ENCODE assay signal across 12 cellular contexts in genomic region chr6:2795162-2795561, GRCh38. TPM values are rescaled to one million over a fixed set of nuclear protein-coding genes. Genes with fewer than 3 reads are reported as not detected.
A peak's percentile ranks its signal among the peaks of the same experiment; 100 is the strongest.
DNase-seq lines count a peak whose midpoint lies in the region; ATAC-seq and TF ChIP-seq lines count a peak whose summit lies in the region.
"Had no signal": no experiment of that assay in that cellular context is flagged by ENCODE, and none has a peak within 500 bp of the region (broad histone marks: within the 10 kb centered on the region; RNA-seq: fewer than 3 reads in every experiment).

No MANE protein-coding gene starts in this region.

- H3K4me3 ChIP-seq in HCT116 (replicated peaks in 1 of 2; ENCODE audit: low read depth in 1 of 2, low read length in 2 of 2) = no peak overlapping the region
- H3K4me3 ChIP-seq in body of pancreas = no peak overlapping the region
- no peak overlapping the region for H3K4me3 ChIP-seq in lower lobe of right lung
- H3K4me3 ChIP-seq in upper lobe of left lung = no peak overlapping the region
- H3K4me3 ChIP-seq: A549 had no signal

- WGBS in body of pancreas, 2 donors = 55 to 60% methylated on average over 2 of the region's 2 CpGs
- WGBS in upper lobe of left lung, 2 donors = 70 to 72% methylated on average over 2 of the region's 2 CpGs

- POLR2A ChIA-PET in HCT116 (lab: Charles Lee) = no interaction called here

- ATAC-seq in HCT116 (no peak), body of pancreas (no peak), lower lobe of right lung (no peak), upper lobe of left lung (ENCODE audit: low FRiP score in 2 of 2) (no peak), HG03521 (IDR thresholded peaks at IDR 0.05; ENCODE audit: unreplicated experiment) (no peak)
- ATAC-seq: A549 had no signal

- intact Hi-C loops in HCT116 (cut with micrococcal nuclease) (no loop called here), body of pancreas (cut with DNase I) (no loop called here), lower lobe of right lung (cut with DNase I) (loop anchor here (10.0 kb wide), 1 partner anchor 50 kb away; the partner anchor contains the start of gene SERPINB1)

- TF ChIP-seq EP300 in upper lobe of left lung (IDR thresholded peaks at IDR 0.05) = no peak

- H4K20me1 ChIP-seq in HCT116 (ENCODE audit: insufficient read depth) = no peaks in the 10 kb centered on the region

- no peaks in the 10 kb centered on the region for H3K9me3 ChIP-seq in HCT116 (ENCODE audit: control insufficient read depth in 1 of 2, insufficient read depth in 1 of 2, low read depth in 1 of 2, low read length in 2 of 2)
- H3K9me3 ChIP-seq in body of pancreas = no peaks in the 10 kb centered on the region
- H3K9me3 ChIP-seq in lower lobe of right lung = no peaks in the 10 kb centered on the region
- H3K9me3 ChIP-seq in upper lobe of left lung = no peaks in the 10 kb centered on the region
- H3K9me3 ChIP-seq: A549, BE2C, Caco-2 had no signal

- DNase-seq in HCT116 (ENCODE audit: low read depth, low spot score) (no peak), body of pancreas (no peak), lower lobe of right lung (no peak), upper lobe of left lung (no peak), T1000 (lab: John Stamatoyannopoulos, UW) (no peak), NCI-H345 (lab: John Stamatoyannopoulos, UW) (no peak)
- DNase-seq: BE2C; Caco-2; CD8-positive, alpha-beta memory T cell; DND-41 had no signal

- TF ChIP-seq CTCF in HCT116 (IDR thresholded peaks at IDR 0.05 in 2 of 3, conservative IDR thresholded peaks at IDR 0.05 in 1 of 3; ENCODE audit: borderline replicate concordance in 1 of 3, insufficient read depth in 1 of 3, low read depth in 2 of 3, low read length in 2 of 3) (no peak), body of pancreas (IDR thresholded peaks at IDR 0.05) (no peak), lower lobe of right lung (IDR thresholded peaks at IDR 0.05) (no peak), upper lobe of left lung (IDR thresholded peaks at IDR 0.05) (no peak)

- TF ChIP-seq POLR2A in HCT116 (IDR thresholded peaks at IDR 0.05; ENCODE audit: borderline replicate concordance, extremely low read depth, insufficient read depth, insufficient read length) = no peak
- TF ChIP-seq POLR2A in body of pancreas (IDR thresholded peaks at IDR 0.05) = no peak
- TF ChIP-seq POLR2A in upper lobe of left lung (IDR thresholded peaks at IDR 0.05) = no peak

- H3K4me1 ChIP-seq in HCT116 (ENCODE audit: control insufficient read depth in 1 of 2, insufficient read depth in 2 of 2, low read length in 2 of 2) (peaks cover 13 to 72% of the 10 kb centered on the region in 2 experiments; a peak in 3 of 4 replicates), body of pancreas (peaks cover 65% of the 10 kb centered on the region), lower lobe of right lung (peaks cover 73% of the 10 kb centered on the region), upper lobe of left lung (peaks cover 42 to 72% (median 58%) of the 10 kb centered on the region in 4 donors)
- H3K4me1 ChIP-seq: BE2C had no signal

- H3K36me3 ChIP-seq in HCT116 (ENCODE audit: control insufficient read depth in 1 of 2, insufficient read depth in 2 of 2, low read length in 2 of 2) (no peaks in the 10 kb centered on the region), body of pancreas (replicated peaks in 1 of 2; ENCODE audit: insufficient read depth in 1 of 2, low read depth in 2 of 2) (no peaks in the 10 kb centered on the region), lower lobe of right lung (no peaks in the 10 kb centered on the region), upper lobe of left lung (no peaks in the 10 kb centered on the region)
- H3K36me3 ChIP-seq: BE2C had no signal

- CTCF ChIA-PET in HCT116 (lab: Charles Lee) = interaction anchor here (2.1 kb wide), 1 partner anchor 157 kb away, joined by 5 read pairs; no protein-coding TSS in a partner anchor

- H3K27ac ChIP-seq in HCT116 (ENCODE audit: low read depth, low read length) (no peak overlapping the region), body of pancreas (peak overlapping the region in 3 of 4 donors; percentile 16 to 90 (median 45)), lower lobe of right lung (peak overlapping the region; percentile 1), upper lobe of left lung (peak overlapping the region; percentile 29 to 85 (median 72))
- H3K27ac ChIP-seq: A549 had no signal

- TF ChIP-seq RAD21 in HCT116 (IDR thresholded peaks at IDR 0.05; ENCODE audit: low read depth) = no peak

- H3K9ac ChIP-seq in HCT116 (ENCODE audit: low read length) = no peak overlapping the region

- no peak overlapping the region for H2AFZ ChIP-seq in HCT116 (ENCODE audit: low read depth, low read length, poor library complexity, severe bottlenecking)

- H3K4me2 ChIP-seq in HCT116 (ENCODE audit: low read length) = no peak overlapping the region
- H3K4me2 ChIP-seq: A549 had no signal

- RAD21 ChIA-PET in HCT116 (lab: Charles Lee; ENCODE audit: low non-redundant PET in 1 of 2, low total read pairs in 2 of 2, uncharacterized antibody in 2 of 2, unreplicated experiment in 2 of 2) = no interaction called here

- H3K9me2 ChIP-seq in HCT116 (ENCODE audit: insufficient read depth) = no peaks in the 10 kb centered on the region

- no TSS peak for BruUV-seq in HCT116 (replicated peaks; lab: Mats Ljungman, UMichigan)

- H3K79me2 ChIP-seq in HCT116 (ENCODE audit: insufficient read depth, low read length) = no peaks in the 10 kb centered on the region

- H3K27me3 ChIP-seq in HCT116 (ENCODE audit: insufficient read depth, low read length) = no peaks in the 10 kb centered on the region
- no peaks in the 10 kb centered on the region for H3K27me3 ChIP-seq in body of pancreas
- H3K27me3 ChIP-seq in lower lobe of right lung (ENCODE audit: low read depth) = no peaks in the 10 kb centered on the region
- H3K27me3 ChIP-seq in upper lobe of left lung = no peaks in the 10 kb centered on the region
- H3K27me3 ChIP-seq: BE2C had no signal

TF ChIP-seq in HCT116, 20 proteins besides CTCF, POLR2A, EP300 and RAD21:
- no peak for TF ChIP-seq SP1 (IDR thresholded peaks at IDR 0.05; ENCODE audit: low read depth)
- 0 out of 2 replicates have a peak, but pooled peaks have one; percentile 1 for TF ChIP-seq MAX (IDR thresholded peaks at IDR 0.05)
- TF ChIP-seq SIN3A (IDR thresholded peaks at IDR 0.05; ENCODE audit: low read depth) = no peak
TF ChIP-seq in HCT116: peak in this region for 1.

RNA-seq across cellular contexts. Expression of gene WRNIP1, which starts 30.0 kb away (rescaled TPM):
- total RNA-seq in HCT116 (2021; ENCODE audit: unreplicated experiment) = 78.8 TPM
- polyA plus RNA-seq in HCT116 (2012) = 73.0 and 89.0 TPM in 2 replicates
- 10 to 100 TPM; 61.0 to 62.0 TPM for total RNA-seq in body of pancreas
- 45.1 TPM for total RNA-seq in lower lobe of right lung
- total RNA-seq in upper lobe of left lung = 100 to 1,000 TPM in 1 of 6 donors, 10 to 100 TPM in 5; 38.7 to 101 (median 59.2) TPM

RNA-seq across cellular contexts. Expression of gene MYLK4, which starts 44.4 kb away (rescaled TPM):
- 0.27 TPM for total RNA-seq in HCT116 (2021; ENCODE audit: unreplicated experiment)
- 0.13 and 0.16 TPM in 2 replicates for polyA plus RNA-seq in HCT116 (2012)
- total RNA-seq in body of pancreas = under 1 TPM; 0.26 to 0.33 TPM
- total RNA-seq in lower lobe of right lung = 0.56 TPM
- total RNA-seq in upper lobe of left lung = 1 to 10 TPM in 5 of 6 donors, under 1 TPM in 1; 0.64 to 2.6 (median 1.2) TPM

RNA-seq across cellular contexts. Expression of gene SERPINB1, which starts 46.5 kb away (rescaled TPM):
- 73.2 TPM for total RNA-seq in HCT116 (2021; ENCODE audit: unreplicated experiment)
- polyA plus RNA-seq in HCT116 (2012) = 71.4 and 74.9 TPM in 2 replicates
- total RNA-seq in body of pancreas = 10 to 100 TPM; 19.1 to 80.4 TPM
- total RNA-seq in lower lobe of right lung = 125 TPM
- 100 to 1,000 TPM in 4 of 6 donors, 10 to 100 TPM in 2; 56.6 to 184 (median 102) TPM for total RNA-seq in upper lobe of left lung
